ENCODE assay signal across 2 cellular contexts in the genomic region with DNA sequence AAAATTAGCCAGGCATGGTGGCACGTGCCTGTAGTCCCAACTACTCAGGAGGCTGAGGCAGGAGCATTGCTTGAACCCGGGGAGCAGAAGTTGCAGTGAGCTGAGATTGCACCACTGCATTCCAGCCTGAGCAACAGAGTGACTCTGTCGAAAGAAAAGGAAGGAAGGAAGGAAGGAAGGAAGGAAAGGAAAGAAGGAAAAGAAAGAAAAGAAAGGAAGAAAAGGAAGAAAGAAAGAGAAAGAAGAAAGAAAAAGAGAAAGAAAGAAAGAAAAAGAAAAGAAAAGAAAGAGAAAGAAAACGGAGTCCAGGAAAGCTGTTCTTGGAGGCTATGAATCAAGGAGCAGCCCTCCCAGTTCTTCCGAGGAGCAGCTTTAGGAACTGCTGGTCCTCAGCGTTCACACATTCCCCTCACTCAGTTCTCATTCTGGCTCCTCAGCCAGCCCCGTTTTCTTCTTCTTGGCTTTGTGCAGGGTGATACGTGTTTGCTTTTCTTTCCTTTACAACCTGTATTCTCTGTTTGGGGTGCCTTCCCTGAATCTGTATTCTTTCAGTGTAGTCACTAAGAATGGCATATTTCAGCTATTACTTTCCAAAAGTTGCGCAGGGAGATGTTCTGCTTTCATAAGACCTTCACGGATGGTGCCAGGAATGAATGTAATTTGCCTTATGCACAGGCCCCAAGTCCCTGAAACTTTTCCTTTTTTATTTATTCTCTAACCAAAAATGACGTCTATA.
TF ChIP-seq lines count a peak whose summit lies in the region.

No MANE protein-coding gene starts in this region.

TF ChIP-seq in SK-N-SH, 30 proteins besides CTCF, POLR2A, EP300 and RAD21 (continued from another document):
- no peak for TF ChIP-seq TEAD4 (IDR thresholded peaks at IDR 0.05; ENCODE audit: borderline replicate concordance, insufficient read depth)
- no peak for TF ChIP-seq FOSL2 (IDR thresholded peaks at IDR 0.05; ENCODE audit: borderline replicate concordance, low read depth)
- TF ChIP-seq, protein P1, sequence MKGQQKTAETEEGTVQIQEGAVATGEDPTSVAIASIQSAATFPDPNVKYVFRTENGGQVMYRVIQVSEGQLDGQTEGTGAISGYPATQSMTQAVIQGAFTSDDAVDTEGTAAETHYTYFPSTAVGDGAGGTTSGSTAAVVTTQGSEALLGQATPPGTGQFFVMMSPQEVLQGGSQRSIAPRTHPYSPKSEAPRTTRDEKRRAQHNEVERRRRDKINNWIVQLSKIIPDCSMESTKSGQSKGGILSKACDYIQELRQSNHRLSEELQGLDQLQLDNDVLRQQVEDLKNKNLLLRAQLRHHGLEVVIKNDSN (IDR thresholded peaks at IDR 0.05; ENCODE audit: borderline replicate concordance, low read depth), result no peak
- TF ChIP-seq, protein P2, sequence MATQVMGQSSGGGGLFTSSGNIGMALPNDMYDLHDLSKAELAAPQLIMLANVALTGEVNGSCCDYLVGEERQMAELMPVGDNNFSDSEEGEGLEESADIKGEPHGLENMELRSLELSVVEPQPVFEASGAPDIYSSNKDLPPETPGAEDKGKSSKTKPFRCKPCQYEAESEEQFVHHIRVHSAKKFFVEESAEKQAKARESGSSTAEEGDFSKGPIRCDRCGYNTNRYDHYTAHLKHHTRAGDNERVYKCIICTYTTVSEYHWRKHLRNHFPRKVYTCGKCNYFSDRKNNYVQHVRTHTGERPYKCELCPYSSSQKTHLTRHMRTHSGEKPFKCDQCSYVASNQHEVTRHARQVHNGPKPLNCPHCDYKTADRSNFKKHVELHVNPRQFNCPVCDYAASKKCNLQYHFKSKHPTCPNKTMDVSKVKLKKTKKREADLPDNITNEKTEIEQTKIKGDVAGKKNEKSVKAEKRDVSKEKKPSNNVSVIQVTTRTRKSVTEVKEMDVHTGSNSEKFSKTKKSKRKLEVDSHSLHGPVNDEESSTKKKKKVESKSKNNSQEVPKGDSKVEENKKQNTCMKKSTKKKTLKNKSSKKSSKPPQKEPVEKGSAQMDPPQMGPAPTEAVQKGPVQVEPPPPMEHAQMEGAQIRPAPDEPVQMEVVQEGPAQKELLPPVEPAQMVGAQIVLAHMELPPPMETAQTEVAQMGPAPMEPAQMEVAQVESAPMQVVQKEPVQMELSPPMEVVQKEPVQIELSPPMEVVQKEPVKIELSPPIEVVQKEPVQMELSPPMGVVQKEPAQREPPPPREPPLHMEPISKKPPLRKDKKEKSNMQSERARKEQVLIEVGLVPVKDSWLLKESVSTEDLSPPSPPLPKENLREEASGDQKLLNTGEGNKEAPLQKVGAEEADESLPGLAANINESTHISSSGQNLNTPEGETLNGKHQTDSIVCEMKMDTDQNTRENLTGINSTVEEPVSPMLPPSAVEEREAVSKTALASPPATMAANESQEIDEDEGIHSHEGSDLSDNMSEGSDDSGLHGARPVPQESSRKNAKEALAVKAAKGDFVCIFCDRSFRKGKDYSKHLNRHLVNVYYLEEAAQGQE (IDR thresholded peaks at IDR 0.05; ENCODE audit: low read depth, low read length), result no peak
- TF ChIP-seq, protein P3, sequence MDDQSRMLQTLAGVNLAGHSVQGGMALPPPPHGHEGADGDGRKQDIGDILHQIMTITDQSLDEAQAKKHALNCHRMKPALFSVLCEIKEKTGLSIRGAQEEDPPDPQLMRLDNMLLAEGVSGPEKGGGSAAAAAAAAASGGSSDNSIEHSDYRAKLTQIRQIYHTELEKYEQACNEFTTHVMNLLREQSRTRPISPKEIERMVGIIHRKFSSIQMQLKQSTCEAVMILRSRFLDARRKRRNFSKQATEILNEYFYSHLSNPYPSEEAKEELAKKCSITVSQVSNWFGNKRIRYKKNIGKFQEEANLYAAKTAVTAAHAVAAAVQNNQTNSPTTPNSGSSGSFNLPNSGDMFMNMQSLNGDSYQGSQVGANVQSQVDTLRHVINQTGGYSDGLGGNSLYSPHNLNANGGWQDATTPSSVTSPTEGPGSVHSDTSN (IDR thresholded peaks at IDR 0.05), result no peak
- TF ChIP-seq MXI1 (IDR thresholded peaks at IDR 0.05; ENCODE audit: low read depth, low read length), result no peak
- TF ChIP-seq TCF12 (IDR thresholded peaks at IDR 0.05), result no peak
- TF ChIP-seq MEF2A (IDR thresholded peaks at IDR 0.05; ENCODE audit: borderline replicate concordance, low read depth), result no peak
- TF ChIP-seq POLR2AphosphoS5 (IDR thresholded peaks at IDR 0.05; ENCODE audit: low read depth, low read length), result no peak
- TF ChIP-seq GATA2 (CRISPR knock-in tag; IDR thresholded peaks at IDR 0.05), result no peak
- TF ChIP-seq NFIC (IDR thresholded peaks at IDR 0.05; ENCODE audit: borderline replicate concordance), result no peak
- no peak for TF ChIP-seq SIN3A (IDR thresholded peaks at IDR 0.05; ENCODE audit: borderline replicate concordance, low read depth, low read length)
- no peak for TF ChIP-seq RCOR1 (IDR thresholded peaks at IDR 0.05; ENCODE audit: low read length)

TF ChIP-seq in SK-N-SH treated with all-trans-retinoic acid at 6 μM for 48 hours, 23 proteins besides CTCF, POLR2A, EP300 and RAD21:
- TF ChIP-seq, protein P4, sequence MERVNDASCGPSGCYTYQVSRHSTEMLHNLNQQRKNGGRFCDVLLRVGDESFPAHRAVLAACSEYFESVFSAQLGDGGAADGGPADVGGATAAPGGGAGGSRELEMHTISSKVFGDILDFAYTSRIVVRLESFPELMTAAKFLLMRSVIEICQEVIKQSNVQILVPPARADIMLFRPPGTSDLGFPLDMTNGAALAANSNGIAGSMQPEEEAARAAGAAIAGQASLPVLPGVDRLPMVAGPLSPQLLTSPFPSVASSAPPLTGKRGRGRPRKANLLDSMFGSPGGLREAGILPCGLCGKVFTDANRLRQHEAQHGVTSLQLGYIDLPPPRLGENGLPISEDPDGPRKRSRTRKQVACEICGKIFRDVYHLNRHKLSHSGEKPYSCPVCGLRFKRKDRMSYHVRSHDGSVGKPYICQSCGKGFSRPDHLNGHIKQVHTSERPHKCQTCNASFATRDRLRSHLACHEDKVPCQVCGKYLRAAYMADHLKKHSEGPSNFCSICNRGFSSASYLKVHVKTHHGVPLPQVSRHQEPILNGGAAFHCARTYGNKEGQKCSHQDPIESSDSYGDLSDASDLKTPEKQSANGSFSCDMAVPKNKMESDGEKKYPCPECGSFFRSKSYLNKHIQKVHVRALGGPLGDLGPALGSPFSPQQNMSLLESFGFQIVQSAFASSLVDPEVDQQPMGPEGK (CRISPR knock-in tag; IDR thresholded peaks at IDR 0.05; ENCODE audit: borderline replicate concordance), result no peak
- TF ChIP-seq ZNF70 (CRISPR knock-in tag; IDR thresholded peaks at IDR 0.05) (no peak), ISL1 (CRISPR knock-in tag; IDR thresholded peaks at IDR 0.05) (no peak), ESRRG (CRISPR knock-in tag; IDR thresholded peaks at IDR 0.05) (no peak), BACH2 (CRISPR knock-in tag; IDR thresholded peaks at IDR 0.05; ENCODE audit: borderline replicate concordance) (no peak), TCF4 (CRISPR knock-in tag; IDR thresholded peaks at IDR 0.05; ENCODE audit: borderline replicate concordance) (no peak), ZFP30 (CRISPR knock-in tag; IDR thresholded peaks at IDR 0.05) (no peak)
- TF ChIP-seq, protein P5, sequence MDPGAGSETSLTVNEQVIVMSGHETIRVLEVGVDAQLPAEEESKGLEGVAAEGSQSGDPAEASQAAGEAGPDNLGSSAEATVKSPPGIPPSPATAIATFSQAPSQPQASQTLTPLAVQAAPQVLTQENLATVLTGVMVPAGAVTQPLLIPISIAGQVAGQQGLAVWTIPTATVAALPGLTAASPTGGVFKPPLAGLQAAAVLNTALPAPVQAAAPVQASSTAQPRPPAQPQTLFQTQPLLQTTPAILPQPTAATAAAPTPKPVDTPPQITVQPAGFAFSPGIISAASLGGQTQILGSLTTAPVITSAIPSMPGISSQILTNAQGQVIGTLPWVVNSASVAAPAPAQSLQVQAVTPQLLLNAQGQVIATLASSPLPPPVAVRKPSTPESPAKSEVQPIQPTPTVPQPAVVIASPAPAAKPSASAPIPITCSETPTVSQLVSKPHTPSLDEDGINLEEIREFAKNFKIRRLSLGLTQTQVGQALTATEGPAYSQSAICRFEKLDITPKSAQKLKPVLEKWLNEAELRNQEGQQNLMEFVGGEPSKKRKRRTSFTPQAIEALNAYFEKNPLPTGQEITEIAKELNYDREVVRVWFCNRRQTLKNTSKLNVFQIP (CRISPR knock-in tag; IDR thresholded peaks at IDR 0.05; ENCODE audit: borderline replicate concordance, low read depth), result no peak
- TF ChIP-seq, protein P6, sequence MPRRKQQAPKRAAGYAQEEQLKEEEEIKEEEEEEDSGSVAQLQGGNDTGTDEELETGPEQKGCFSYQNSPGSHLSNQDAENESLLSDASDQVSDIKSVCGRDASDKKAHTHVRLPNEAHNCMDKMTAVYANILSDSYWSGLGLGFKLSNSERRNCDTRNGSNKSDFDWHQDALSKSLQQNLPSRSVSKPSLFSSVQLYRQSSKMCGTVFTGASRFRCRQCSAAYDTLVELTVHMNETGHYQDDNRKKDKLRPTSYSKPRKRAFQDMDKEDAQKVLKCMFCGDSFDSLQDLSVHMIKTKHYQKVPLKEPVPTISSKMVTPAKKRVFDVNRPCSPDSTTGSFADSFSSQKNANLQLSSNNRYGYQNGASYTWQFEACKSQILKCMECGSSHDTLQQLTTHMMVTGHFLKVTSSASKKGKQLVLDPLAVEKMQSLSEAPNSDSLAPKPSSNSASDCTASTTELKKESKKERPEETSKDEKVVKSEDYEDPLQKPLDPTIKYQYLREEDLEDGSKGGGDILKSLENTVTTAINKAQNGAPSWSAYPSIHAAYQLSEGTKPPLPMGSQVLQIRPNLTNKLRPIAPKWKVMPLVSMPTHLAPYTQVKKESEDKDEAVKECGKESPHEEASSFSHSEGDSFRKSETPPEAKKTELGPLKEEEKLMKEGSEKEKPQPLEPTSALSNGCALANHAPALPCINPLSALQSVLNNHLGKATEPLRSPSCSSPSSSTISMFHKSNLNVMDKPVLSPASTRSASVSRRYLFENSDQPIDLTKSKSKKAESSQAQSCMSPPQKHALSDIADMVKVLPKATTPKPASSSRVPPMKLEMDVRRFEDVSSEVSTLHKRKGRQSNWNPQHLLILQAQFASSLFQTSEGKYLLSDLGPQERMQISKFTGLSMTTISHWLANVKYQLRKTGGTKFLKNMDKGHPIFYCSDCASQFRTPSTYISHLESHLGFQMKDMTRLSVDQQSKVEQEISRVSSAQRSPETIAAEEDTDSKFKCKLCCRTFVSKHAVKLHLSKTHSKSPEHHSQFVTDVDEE (CRISPR knock-in tag; IDR thresholded peaks at IDR 0.05), result no peak
- TF ChIP-seq, protein P7, sequence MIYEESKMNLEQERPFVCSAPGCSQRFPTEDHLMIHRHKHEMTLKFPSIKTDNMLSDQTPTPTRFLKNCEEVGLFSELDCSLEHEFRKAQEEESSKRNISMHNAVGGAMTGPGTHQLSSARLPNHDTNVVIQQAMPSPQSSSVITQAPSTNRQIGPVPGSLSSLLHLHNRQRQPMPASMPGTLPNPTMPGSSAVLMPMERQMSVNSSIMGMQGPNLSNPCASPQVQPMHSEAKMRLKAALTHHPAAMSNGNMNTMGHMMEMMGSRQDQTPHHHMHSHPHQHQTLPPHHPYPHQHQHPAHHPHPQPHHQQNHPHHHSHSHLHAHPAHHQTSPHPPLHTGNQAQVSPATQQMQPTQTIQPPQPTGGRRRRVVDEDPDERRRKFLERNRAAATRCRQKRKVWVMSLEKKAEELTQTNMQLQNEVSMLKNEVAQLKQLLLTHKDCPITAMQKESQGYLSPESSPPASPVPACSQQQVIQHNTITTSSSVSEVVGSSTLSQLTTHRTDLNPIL (CRISPR knock-in tag; IDR thresholded peaks at IDR 0.05; ENCODE audit: low read depth), result no peak
